ENCODE assay signal across 9 cellular contexts in genomic region chr20:63273635-63274380, GRCh38. TPM values are rescaled to one million over a fixed set of nuclear protein-coding genes. Genes with fewer than 3 reads are reported as not detected.
A peak's percentile ranks its signal among the peaks of the same experiment; 100 is the strongest.
DNase-seq lines count a peak whose midpoint lies in the region; ATAC-seq, FAIRE-seq and TF ChIP-seq lines count a peak whose summit lies in the region.
"Had no signal": no experiment of that assay in that cellular context is flagged by ENCODE, and none has a peak within 500 bp of the region (broad histone marks: within the 10 kb centered on the region; RNA-seq: fewer than 3 reads in every experiment).

No MANE protein-coding gene starts in this region.

- CTCF ChIA-PET in HepG2 (lab: Yijun Ruan, JAX; ENCODE audit: low intra/inter-chr PET ratio, low total read pairs), result no interaction called here

- peak overlapping the region; percentile 96 for H3K9ac ChIP-seq in HepG2 (ENCODE audit: insufficient read depth, low read depth, low read length)

- H3K4me1 ChIP-seq in HepG2 (ENCODE audit: insufficient read depth, low read length) (peaks cover 29% of the 10 kb centered on the region), urinary bladder (ENCODE audit: insufficient read depth) (no peaks in the 10 kb centered on the region)

- H3K27me3 ChIP-seq in HepG2 (ENCODE audit: control insufficient read depth in 1 of 2, insufficient read depth in 2 of 2, low read length in 2 of 2), result peaks cover 0 to under 1% of the 10 kb centered on the region in 2 experiments; a peak in 1 of 5 replicates

- H3K9me3 ChIP-seq in HepG2 (ENCODE audit: low read length), result no peaks in the 10 kb centered on the region

- intact Hi-C loops in HepG2 (cut with micrococcal nuclease; ENCODE audit: unreplicated experiment), result no loop called here

- H3K36me3 ChIP-seq in HepG2 (replicated peaks in 1 of 2; ENCODE audit: control insufficient read depth in 1 of 2, insufficient read depth in 2 of 2, low read length in 2 of 2) (peaks cover 34 to 37% of the 10 kb centered on the region in 2 experiments), urinary bladder (ENCODE audit: insufficient read depth) (no peaks in the 10 kb centered on the region)

- peak in 1 of 2 experiments; percentile 78; a peak in 2 of 4 replicates for TF ChIP-seq POLR2A in HepG2 (IDR thresholded peaks at IDR 0.05; ENCODE audit: insufficient read depth in 1 of 2, low read depth in 2 of 2, low read length in 2 of 2)

- peak overlapping the region; percentile 72 for H3K27ac ChIP-seq in HepG2 (ENCODE audit: extremely low read length, insufficient read depth, low read length)
- H3K27ac ChIP-seq in urinary bladder (ENCODE audit: low read depth), result no peak overlapping the region

- H3K4me3 ChIP-seq in HepG2 (replicated peaks in 1 of 3; ENCODE audit: insufficient read depth in 1 of 3, low read depth in 2 of 3, low read length in 3 of 3) (peak overlapping the region; percentile 96 to 100 (median 99)), urinary bladder (ENCODE audit: low read depth, low read length) (peak overlapping the region; percentile 98)

- 3% methylated on average over 20 of the region's 20 CpGs for WGBS in HepG2 (ENCODE audit: low lambda C conversion rate)
- 39% methylated on average over 20 of the region's 20 CpGs for WGBS in urinary bladder

- peak; percentile 72 for DNase-seq in AG20443 (ENCODE audit: low spot score)
- peak; percentile 84 for DNase-seq in HT1080 (ENCODE audit: low read depth)
- DNase-seq in astrocyte of the hippocampus (ENCODE audit: low read depth, low spot score), result peak; percentile 79
- peak; percentile 82 for DNase-seq in HepG2 (ENCODE audit: low spot score)
- no peak for DNase-seq in NOMO-1 treated with dmso at 0.1 percent for 144 hours (lab: John Stamatoyannopoulos, UW; ENCODE audit: unreplicated experiment)

- in situ Hi-C loops in HepG2 (cut with HindIII; ENCODE audit: extremely low pct_ligation_motif_present, low pct_unique_long_range_greater_than_20kb), result no loop called here

- FAIRE-seq in HepG2 (lab: Jason Lieb, UNC), result peak; percentile 91

- peaks cover 33% of the 10 kb centered on the region for H4K20me1 ChIP-seq in HepG2 (ENCODE audit: insufficient read depth, low read length)

- peak; percentile 48 for ATAC-seq in HepG2
- ATAC-seq in GM18873 (IDR thresholded peaks at IDR 0.05; ENCODE audit: low FRiP score, unreplicated experiment), result no peak
- no peak for ATAC-seq in HG02678 (IDR thresholded peaks at IDR 0.05; ENCODE audit: unreplicated experiment)

- H2AFZ ChIP-seq in HepG2 (ENCODE audit: low read length), result no peak overlapping the region

- TF ChIP-seq RAD21 in HepG2 (CRISPR knock-in tag; IDR thresholded peaks at IDR 0.05), result no peak; the same call in 1 of the 2 replicates

- POLR2A ChIA-PET in HepG2 (lab: Yijun Ruan, JAX), result interaction anchor here (1.5 kb wide), 1 partner anchor 59 kb away, joined by 8 read pairs; no protein-coding TSS in a partner anchor

- TSS peak; percentile 90 for BruUV-seq in HepG2 (replicated peaks; lab: Mats Ljungman, UMichigan)

- peak overlapping the region; percentile 92 for H3K4me2 ChIP-seq in HepG2 (ENCODE audit: low read depth, low read length)

- TF ChIP-seq CTCF in HepG2 (CRISPR knock-in tag; IDR thresholded peaks at IDR 0.05), result no peak; the same call in 1 of the 2 replicates

- TF ChIP-seq EP300 in HepG2 (IDR thresholded peaks at IDR 0.05; ENCODE audit: low read depth in 2 of 2, low read length in 2 of 2) (no peak), HepG2 (CRISPR knock-in tag; IDR thresholded peaks at IDR 0.05; ENCODE audit: borderline replicate concordance) (no peak)

- peaks cover 41% of the 10 kb centered on the region for H3K79me2 ChIP-seq in HepG2 (ENCODE audit: insufficient read depth, low read length)

RNA-seq across cellular contexts. Expression of gene ARFGAP1, which starts 1.2 kb away (rescaled TPM):
- total RNA-seq in HT1080 (2014; rRNA removed; shearing (Covaris generic)), result 62.1 and 64.7 TPM in 2 replicates
- polyA plus RNA-seq in HT1080 (2015; cell fraction: cytosol; rRNA removed), result 39.4 and 39.6 TPM in 2 replicates
- 377 and 402 TPM in 2 replicates for polyA plus RNA-seq in HT1080 (2015; cell fraction: nucleus; rRNA removed)
- total RNA-seq in HepG2 (2016; rRNA removed; fragmentation: Illumina TruSeq; extraction: Trizol) (51.4 and 132 TPM in 2 replicates), urinary bladder (53.1 TPM)
- 32.3 and 33.5 TPM in 2 replicates for total RNA-seq in HepG2 (2016; cell fraction: cytosol; rRNA removed; fragmentation: Illumina TruSeq; extraction: Trizol; ENCODE audit: low read depth)
- 44.4 and 147 TPM in 2 replicates for total RNA-seq in HepG2 (2016; cell fraction: insoluble cytoplasmic fraction; rRNA removed; fragmentation: Illumina TruSeq; extraction: Trizol)
- total RNA-seq in HepG2 (2016; cell fraction: membrane; rRNA removed; fragmentation: Illumina TruSeq; extraction: Trizol), result 36.6 and 38.2 TPM in 2 replicates
- total RNA-seq in HepG2 (2016; cell fraction: nucleus; rRNA removed; fragmentation: Illumina TruSeq; extraction: Trizol), result 173 and 206 TPM in 2 replicates
- polyA plus RNA-seq in HepG2 (2011; rRNA removed) (132 and 173 TPM in 2 replicates), urinary bladder (56.3 TPM)
- polyA plus RNA-seq in HepG2 (2011; cell fraction: cytosol; rRNA removed), result 40.1 and 86.0 TPM in 2 replicates
- 1,804 and 3,077 TPM in 2 replicates for polyA plus RNA-seq in HepG2 (2011; cell fraction: nucleus; rRNA removed)
- polyA plus RNA-seq in HepG2 (2012), result 112 and 149 TPM in 2 replicates
- 5.1 and 5.7 TPM in 2 replicates for polyA plus RNA-seq in HepG2 (2016; cell fraction: cytosol; fragmentation: Illumina TruSeq; extraction: Trizol; ENCODE audit: low read depth)
- 47.2 and 54.2 TPM in 2 replicates for polyA plus RNA-seq in HepG2 (2016; cell fraction: insoluble cytoplasmic fraction; fragmentation: Illumina TruSeq; extraction: Trizol; ENCODE audit: low read depth)
- 13.3 and 16.2 TPM in 2 replicates for polyA plus RNA-seq in HepG2 (2016; cell fraction: membrane; fragmentation: Illumina TruSeq; extraction: Trizol; ENCODE audit: low read depth)
- 572 and 622 TPM in 2 replicates for polyA plus RNA-seq in HepG2 (2016; cell fraction: nucleus; fragmentation: Illumina TruSeq; extraction: Trizol; ENCODE audit: insufficient read depth, low read depth)
- polyA minus RNA-seq in HepG2 (2011; rRNA and poly(A)+ RNA removed; ENCODE audit: low replicate concordance), result 69.2 and 278 TPM in 2 replicates
- 47.8 and 61.7 TPM in 2 replicates for polyA minus RNA-seq in HepG2 (2011; cell fraction: cytosol; rRNA and poly(A)+ RNA removed)
- polyA minus RNA-seq in HepG2 (2011; cell fraction: nucleus; rRNA and poly(A)+ RNA removed), result 203 and 232 TPM in 2 replicates

RNA-seq across cellular contexts. Expression of gene COL20A1, which starts 19.2 kb away (rescaled TPM):
- total RNA-seq in HT1080 (2014; rRNA removed; shearing (Covaris generic)), result not detected in 2 replicates
- not detected in 2 replicates for polyA plus RNA-seq in HT1080 (2015; cell fraction: cytosol; rRNA removed)
- polyA plus RNA-seq in HT1080 (2015; cell fraction: nucleus; rRNA removed), result 0.10 and 0.49 TPM in 2 replicates
- total RNA-seq in HepG2 (2016; rRNA removed; fragmentation: Illumina TruSeq; extraction: Trizol) (not detected in 2 replicates), urinary bladder (1.2 TPM)
- total RNA-seq in HepG2 (2016; cell fraction: cytosol; rRNA removed; fragmentation: Illumina TruSeq; extraction: Trizol; ENCODE audit: low read depth), result not detected in 2 replicates
- not detected in 2 replicates for total RNA-seq in HepG2 (2016; cell fraction: insoluble cytoplasmic fraction; rRNA removed; fragmentation: Illumina TruSeq; extraction: Trizol)
- total RNA-seq in HepG2 (2016; cell fraction: membrane; rRNA removed; fragmentation: Illumina TruSeq; extraction: Trizol), result not detected in 2 replicates
- total RNA-seq in HepG2 (2016; cell fraction: nucleus; rRNA removed; fragmentation: Illumina TruSeq; extraction: Trizol), result not detected in 2 replicates
- polyA plus RNA-seq in HepG2 (2011; rRNA removed) (0.03 TPM in 1 of 2 replicates, not detected in the other), urinary bladder (not detected)
- 0.03 TPM in 1 of 2 replicates, not detected in the other for polyA plus RNA-seq in HepG2 (2011; cell fraction: cytosol; rRNA removed)
- 0.09 and 0.14 TPM in 2 replicates for polyA plus RNA-seq in HepG2 (2011; cell fraction: nucleus; rRNA removed)
- not detected in 2 replicates for polyA plus RNA-seq in HepG2 (2012)
- polyA plus RNA-seq in HepG2 (2016; cell fraction: cytosol; fragmentation: Illumina TruSeq; extraction: Trizol; ENCODE audit: low read depth), result not detected in 2 replicates
- polyA plus RNA-seq in HepG2 (2016; cell fraction: insoluble cytoplasmic fraction; fragmentation: Illumina TruSeq; extraction: Trizol; ENCODE audit: low read depth), result not detected in 2 replicates
- polyA plus RNA-seq in HepG2 (2016; cell fraction: membrane; fragmentation: Illumina TruSeq; extraction: Trizol; ENCODE audit: low read depth), result not detected in 2 replicates
- polyA plus RNA-seq in HepG2 (2016; cell fraction: nucleus; fragmentation: Illumina TruSeq; extraction: Trizol; ENCODE audit: insufficient read depth, low read depth), result not detected in 2 replicates
- polyA minus RNA-seq in HepG2 (2011; rRNA and poly(A)+ RNA removed; ENCODE audit: low replicate concordance), result not detected in 2 replicates
- not detected in 2 replicates for polyA minus RNA-seq in HepG2 (2011; cell fraction: cytosol; rRNA and poly(A)+ RNA removed)
- under 0.01 and 0.12 TPM in 2 replicates for polyA minus RNA-seq in HepG2 (2011; cell fraction: nucleus; rRNA and poly(A)+ RNA removed)

RNA-seq across cellular contexts. Expression of gene NKAIN4, which starts 19.5 kb away (rescaled TPM):
- total RNA-seq in HT1080 (2014; rRNA removed; shearing (Covaris generic)), result not detected in 2 replicates
- not detected in 2 replicates for polyA plus RNA-seq in HT1080 (2015; cell fraction: cytosol; rRNA removed)
- polyA plus RNA-seq in HT1080 (2015; cell fraction: nucleus; rRNA removed), result not detected in 2 replicates
- total RNA-seq in HepG2 (2016; rRNA removed; fragmentation: Illumina TruSeq; extraction: Trizol) (not detected in 2 replicates), urinary bladder (4.0 TPM)
- not detected in 2 replicates for total RNA-seq in HepG2 (2016; cell fraction: cytosol; rRNA removed; fragmentation: Illumina TruSeq; extraction: Trizol; ENCODE audit: low read depth)
- total RNA-seq in HepG2 (2016; cell fraction: insoluble cytoplasmic fraction; rRNA removed; fragmentation: Illumina TruSeq; extraction: Trizol), result not detected in 2 replicates
- not detected in 2 replicates for total RNA-seq in HepG2 (2016; cell fraction: membrane; rRNA removed; fragmentation: Illumina TruSeq; extraction: Trizol)
- total RNA-seq in HepG2 (2016; cell fraction: nucleus; rRNA removed; fragmentation: Illumina TruSeq; extraction: Trizol), result not detected in 2 replicates
- polyA plus RNA-seq in HepG2 (2011; rRNA removed) (not detected in 2 replicates), urinary bladder (0.23 TPM)
- not detected in 2 replicates for polyA plus RNA-seq in HepG2 (2011; cell fraction: cytosol; rRNA removed)
- not detected in 2 replicates for polyA plus RNA-seq in HepG2 (2011; cell fraction: nucleus; rRNA removed)
- 0.27 TPM in 1 of 2 replicates, not detected in the other for polyA plus RNA-seq in HepG2 (2012)
- not detected in 2 replicates for polyA plus RNA-seq in HepG2 (2016; cell fraction: cytosol; fragmentation: Illumina TruSeq; extraction: Trizol; ENCODE audit: low read depth)
- not detected in 2 replicates for polyA plus RNA-seq in HepG2 (2016; cell fraction: insoluble cytoplasmic fraction; fragmentation: Illumina TruSeq; extraction: Trizol; ENCODE audit: low read depth)
- polyA plus RNA-seq in HepG2 (2016; cell fraction: membrane; fragmentation: Illumina TruSeq; extraction: Trizol; ENCODE audit: low read depth), result not detected in 2 replicates
- not detected in 2 replicates for polyA plus RNA-seq in HepG2 (2016; cell fraction: nucleus; fragmentation: Illumina TruSeq; extraction: Trizol; ENCODE audit: insufficient read depth, low read depth)
- not detected in 2 replicates for polyA minus RNA-seq in HepG2 (2011; rRNA and poly(A)+ RNA removed; ENCODE audit: low replicate concordance)
- polyA minus RNA-seq in HepG2 (2011; cell fraction: cytosol; rRNA and poly(A)+ RNA removed), result not detected in 2 replicates
- polyA minus RNA-seq in HepG2 (2011; cell fraction: nucleus; rRNA and poly(A)+ RNA removed), result not detected in 2 replicates
- total RNA-seq: NCI-H460 had no signal

RNA-seq across cellular contexts. Expression of gene BIRC7, which starts 38.1 kb away (rescaled TPM):
- not detected in 2 replicates for total RNA-seq in HT1080 (2014; rRNA removed; shearing (Covaris generic))
- polyA plus RNA-seq in HT1080 (2015; cell fraction: cytosol; rRNA removed), result not detected in 2 replicates
- polyA plus RNA-seq in HT1080 (2015; cell fraction: nucleus; rRNA removed), result not detected in 2 replicates
- total RNA-seq in HepG2 (2016; rRNA removed; fragmentation: Illumina TruSeq; extraction: Trizol), result 0.20 and 0.27 TPM in 2 replicates
- not detected in 2 replicates for total RNA-seq in HepG2 (2016; cell fraction: cytosol; rRNA removed; fragmentation: Illumina TruSeq; extraction: Trizol; ENCODE audit: low read depth)
- 0.33 and 0.45 TPM in 2 replicates for total RNA-seq in HepG2 (2016; cell fraction: insoluble cytoplasmic fraction; rRNA removed; fragmentation: Illumina TruSeq; extraction: Trizol)
- total RNA-seq in HepG2 (2016; cell fraction: membrane; rRNA removed; fragmentation: Illumina TruSeq; extraction: Trizol), result 0.12 and 0.17 TPM in 2 replicates
- total RNA-seq in HepG2 (2016; cell fraction: nucleus; rRNA removed; fragmentation: Illumina TruSeq; extraction: Trizol), result 0.28 and 0.53 TPM in 2 replicates
- 5.1 and 8.6 TPM in 2 replicates for polyA plus RNA-seq in HepG2 (2011; rRNA removed)
- polyA plus RNA-seq in HepG2 (2011; cell fraction: cytosol; rRNA removed), result 4.3 and 7.9 TPM in 2 replicates
- polyA plus RNA-seq in HepG2 (2011; cell fraction: nucleus; rRNA removed), result 81.1 and 86.7 TPM in 2 replicates
- polyA plus RNA-seq in HepG2 (2012), result 2.6 and 6.6 TPM in 2 replicates
- polyA plus RNA-seq in HepG2 (2016; cell fraction: cytosol; fragmentation: Illumina TruSeq; extraction: Trizol; ENCODE audit: low read depth), result 0.14 TPM in 1 of 2 replicates, not detected in the other
- 0.37 TPM in 1 of 2 replicates, not detected in the other for polyA plus RNA-seq in HepG2 (2016; cell fraction: insoluble cytoplasmic fraction; fragmentation: Illumina TruSeq; extraction: Trizol; ENCODE audit: low read depth)
- 0.29 TPM in 1 of 2 replicates, not detected in the other for polyA plus RNA-seq in HepG2 (2016; cell fraction: membrane; fragmentation: Illumina TruSeq; extraction: Trizol; ENCODE audit: low read depth)
- 0.62 and 0.85 TPM in 2 replicates for polyA plus RNA-seq in HepG2 (2016; cell fraction: nucleus; fragmentation: Illumina TruSeq; extraction: Trizol; ENCODE audit: insufficient read depth, low read depth)
- 0.37 and 4.3 TPM in 2 replicates for polyA minus RNA-seq in HepG2 (2011; rRNA and poly(A)+ RNA removed; ENCODE audit: low replicate concordance)
- 2.0 and 2.2 TPM in 2 replicates for polyA minus RNA-seq in HepG2 (2011; cell fraction: cytosol; rRNA and poly(A)+ RNA removed)
- polyA minus RNA-seq in HepG2 (2011; cell fraction: nucleus; rRNA and poly(A)+ RNA removed), result 6.4 and 9.9 TPM in 2 replicates
- total RNA-seq in urinary bladder, result not detected
- 0.18 TPM for polyA plus RNA-seq in urinary bladder

RNA-seq across cellular contexts. Expression of gene YTHDF1, which starts 57.9 kb away (rescaled TPM):
- 22.4 and 35.1 TPM in 2 replicates for total RNA-seq in HT1080 (2014; rRNA removed; shearing (Covaris generic))
- polyA plus RNA-seq in HT1080 (2015; cell fraction: cytosol; rRNA removed), result 26.4 and 28.9 TPM in 2 replicates
- 31.4 and 32.0 TPM in 2 replicates for polyA plus RNA-seq in HT1080 (2015; cell fraction: nucleus; rRNA removed)
- total RNA-seq in HepG2 (2016; rRNA removed; fragmentation: Illumina TruSeq; extraction: Trizol) (37.7 and 39.8 TPM in 2 replicates), urinary bladder (16.7 TPM)
- total RNA-seq in HepG2 (2016; cell fraction: cytosol; rRNA removed; fragmentation: Illumina TruSeq; extraction: Trizol; ENCODE audit: low read depth), result 15.1 and 15.2 TPM in 2 replicates
- total RNA-seq in HepG2 (2016; cell fraction: insoluble cytoplasmic fraction; rRNA removed; fragmentation: Illumina TruSeq; extraction: Trizol), result 35.8 and 37.7 TPM in 2 replicates
- total RNA-seq in HepG2 (2016; cell fraction: membrane; rRNA removed; fragmentation: Illumina TruSeq; extraction: Trizol), result 41.8 and 42.4 TPM in 2 replicates
- total RNA-seq in HepG2 (2016; cell fraction: nucleus; rRNA removed; fragmentation: Illumina TruSeq; extraction: Trizol), result 28.2 and 31.2 TPM in 2 replicates
- polyA plus RNA-seq in HepG2 (2011; rRNA removed) (34.5 and 36.4 TPM in 2 replicates), urinary bladder (24.0 TPM)
- 27.2 and 28.5 TPM in 2 replicates for polyA plus RNA-seq in HepG2 (2011; cell fraction: cytosol; rRNA removed)
- 36.7 and 41.9 TPM in 2 replicates for polyA plus RNA-seq in HepG2 (2011; cell fraction: nucleus; rRNA removed)
- 36.8 and 38.5 TPM in 2 replicates for polyA plus RNA-seq in HepG2 (2012)
- 9.5 and 11.3 TPM in 2 replicates for polyA plus RNA-seq in HepG2 (2016; cell fraction: cytosol; fragmentation: Illumina TruSeq; extraction: Trizol; ENCODE audit: low read depth)
- 51.6 and 60.0 TPM in 2 replicates for polyA plus RNA-seq in HepG2 (2016; cell fraction: insoluble cytoplasmic fraction; fragmentation: Illumina TruSeq; extraction: Trizol; ENCODE audit: low read depth)
- 29.6 and 31.9 TPM in 2 replicates for polyA plus RNA-seq in HepG2 (2016; cell fraction: membrane; fragmentation: Illumina TruSeq; extraction: Trizol; ENCODE audit: low read depth)
- 75.9 and 78.1 TPM in 2 replicates for polyA plus RNA-seq in HepG2 (2016; cell fraction: nucleus; fragmentation: Illumina TruSeq; extraction: Trizol; ENCODE audit: insufficient read depth, low read depth)
- 40.3 and 47.9 TPM in 2 replicates for polyA minus RNA-seq in HepG2 (2011; rRNA and poly(A)+ RNA removed; ENCODE audit: low replicate concordance)
- 30.1 and 32.4 TPM in 2 replicates for polyA minus RNA-seq in HepG2 (2011; cell fraction: cytosol; rRNA and poly(A)+ RNA removed)
- polyA minus RNA-seq in HepG2 (2011; cell fraction: nucleus; rRNA and poly(A)+ RNA removed), result 17.8 and 21.1 TPM in 2 replicates
